ENCODE assay signal across 11 cellular contexts in genomic region chr1:201602413-201603265, GRCh38.
DNase-seq lines count a peak whose midpoint lies in the region; ATAC-seq, FAIRE-seq and TF ChIP-seq lines count a peak whose summit lies in the region.
"Had no signal": no experiment of that assay in that cellular context is flagged by ENCODE, and none has a peak within 500 bp of the region (broad histone marks: within the 10 kb centered on the region; RNA-seq: fewer than 3 reads in every experiment).

No MANE protein-coding gene starts in this region.

- in situ Hi-C loops in astrocyte of the cerebellum (cut with HindIII; ENCODE audit: low sequenced_read_pairs) = no loop called here

- H2AFZ ChIP-seq in hepatocyte (no peak overlapping the region), neural progenitor cell (replicated peaks) (no peak overlapping the region)

- H3K9me3 ChIP-seq in breast epithelium (no peaks in the 10 kb centered on the region), hepatocyte (ENCODE audit: low read depth) (no peaks in the 10 kb centered on the region), neural progenitor cell (ENCODE audit: low read depth) (no peaks in the 10 kb centered on the region)
- H3K9me3 ChIP-seq: esophagus muscularis mucosa had no signal

- H3K4me3 ChIP-seq in breast epithelium (no peak overlapping the region), astrocyte of the cerebellum (ENCODE audit: low read depth, low read length) (no peak overlapping the region), hepatocyte (no peak overlapping the region), neural progenitor cell (no peak overlapping the region)
- H3K4me3 ChIP-seq: esophagus muscularis mucosa had no signal

- no peak for TF ChIP-seq POLR2A in breast epithelium (IDR thresholded peaks at IDR 0.05)

- 73% methylated on average over 7 of the region's 7 CpGs for WGBS in hepatocyte (ENCODE audit: low lambda C conversion rate, missing lambda C conversion rate)

- H3K4me1 Mint-ChIP-seq in MCF 10A (ENCODE audit: insufficient read depth, unreplicated experiment) (peaks cover 37% of the 10 kb centered on the region), neural progenitor cell (peaks cover 3% of the 10 kb centered on the region)

- H3K4me1 ChIP-seq in breast epithelium = no peaks in the 10 kb centered on the region
- H3K4me1 ChIP-seq in hepatocyte (ENCODE audit: insufficient read depth) = peaks cover 12% of the 10 kb centered on the region
- no peaks in the 10 kb centered on the region for H3K4me1 ChIP-seq in neural progenitor cell

- H3K27ac ChIP-seq in breast epithelium (no peak overlapping the region), hepatocyte (peak overlapping the region; percentile 48), neural progenitor cell (no peak overlapping the region)

- no peaks in the 10 kb centered on the region for H3F3A ChIP-seq in neural progenitor cell (ENCODE audit: low read depth)

- H3K36me3 ChIP-seq in breast epithelium (no peaks in the 10 kb centered on the region), hepatocyte (replicated peaks; ENCODE audit: insufficient read depth, low read depth) (no peaks in the 10 kb centered on the region), neural progenitor cell (no peaks in the 10 kb centered on the region)
- H3K36me3 ChIP-seq: esophagus muscularis mucosa had no signal

- ATAC-seq in HG03378 (IDR thresholded peaks at IDR 0.05; ENCODE audit: unreplicated experiment) = no peak

- no peaks in the 10 kb centered on the region for H3K27me3 Mint-ChIP-seq in MCF 10A (ENCODE audit: insufficient read depth, unreplicated experiment)
- H3K27me3 Mint-ChIP-seq in neural progenitor cell (ENCODE audit: insufficient read depth, low read depth) = peaks cover 5% of the 10 kb centered on the region

- BruUV-seq in MCF 10A (replicated peaks; lab: Mats Ljungman, UMichigan) = no TSS peak

- H3K4me2 ChIP-seq in hepatocyte (no peak overlapping the region), neural progenitor cell (no peak overlapping the region)

- H4K20me1 ChIP-seq in hepatocyte (ENCODE audit: insufficient read depth, poor library complexity, severe bottlenecking) = no peaks in the 10 kb centered on the region
- peaks cover 4% of the 10 kb centered on the region for H4K20me1 ChIP-seq in neural progenitor cell (ENCODE audit: low read depth)

- H3K9me3 Mint-ChIP-seq in MCF 10A (ENCODE audit: unreplicated experiment) (no peaks in the 10 kb centered on the region), neural progenitor cell (no peaks in the 10 kb centered on the region)

- FAIRE-seq in urothelium cell line (lab: Jason Lieb, UNC) = peak; percentile 56

- H3K79me2 ChIP-seq in hepatocyte (no peaks in the 10 kb centered on the region), neural progenitor cell (ENCODE audit: low read depth) (no peaks in the 10 kb centered on the region)

- intact Hi-C loops in MCF 10A (cut with micrococcal nuclease) (no loop called here), breast epithelium (cut with DNase I; ENCODE audit: low total_unique reads) (no loop called here)

- H3K36me3 Mint-ChIP-seq in MCF 10A (ENCODE audit: insufficient read depth, unreplicated experiment) (peaks cover 4% of the 10 kb centered on the region), neural progenitor cell (no peaks in the 10 kb centered on the region)

- POLR2A ChIA-PET in MCF 10A (lab: Yijun Ruan, JAX) = interaction anchor here (0.6 to 2.0 kb wide), 9 partner anchors 10 to 410 kb away, joined by 3 to 6 read pairs (median 4); partner anchors contain the start of genes NAV1 and TIMM17A

- H3K27me3 ChIP-seq in breast epithelium (no peaks in the 10 kb centered on the region), hepatocyte (no peaks in the 10 kb centered on the region), neural progenitor cell (no peaks in the 10 kb centered on the region)
- H3K27me3 ChIP-seq: esophagus muscularis mucosa had no signal

- CTCF ChIA-PET in MCF 10A (lab: Yijun Ruan, JAX) = interaction anchor here (0.5 to 2.7 kb wide), 15 partner anchors 9 to 724 kb away, joined by 3 to 18 read pairs (median 4); no protein-coding TSS in a partner anchor

- H3K9me2 ChIP-seq in hepatocyte (replicated peaks; ENCODE audit: insufficient read depth) = no peaks in the 10 kb centered on the region

- DNase-seq in MCF 10A (ENCODE audit: unreplicated experiment) = peak; percentile 92
- DNase-seq in breast epithelium (ENCODE audit: low spot score in 2 of 2) = no peak
- DNase-seq in astrocyte of the cerebellum (ENCODE audit: low read depth) = peak; percentile 81
- DNase-seq in hepatocyte (ENCODE audit: low spot score) = peak; percentile 59
- DNase-seq in urothelium cell line (ENCODE audit: low spot score) = peak; percentile 88
- DNase-seq in neural progenitor cell (ENCODE audit: low spot score) = no peak
- DNase-seq in stimulated activated naive CD4-positive, alpha-beta T cell treated with Interleukin-2 at 50 U/mL for 16 hours (lab: John Stamatoyannopoulos, UW) = no peak
- DNase-seq: activated gamma-delta T cell treated with Interleukin-2 at 50 U/mL for 16 hours, AML-193 had no signal

- H3K4me3 Mint-ChIP-seq in MCF 10A (ENCODE audit: unreplicated experiment) (no peak overlapping the region), neural progenitor cell (no peak overlapping the region)

- TF ChIP-seq CTCF in MCF 10A (IDR thresholded peaks at IDR 0.05; ENCODE audit: unreplicated experiment) = no peak
- no peak for TF ChIP-seq CTCF in breast epithelium (IDR thresholded peaks at IDR 0.05)
- TF ChIP-seq CTCF in astrocyte of the cerebellum (IDR thresholded peaks at IDR 0.05; ENCODE audit: low read depth, low read length, missing control alignments) = no peak
- no peak for TF ChIP-seq CTCF in hepatocyte (IDR thresholded peaks at IDR 0.05; ENCODE audit: poor library complexity)
- TF ChIP-seq CTCF in neural progenitor cell (IDR thresholded peaks at IDR 0.05) = no peak

- no peak overlapping the region for H3K9ac ChIP-seq in neural progenitor cell

- H3K27ac Mint-ChIP-seq in MCF 10A (ENCODE audit: low read depth, unreplicated experiment) = no peak overlapping the region
- no peak overlapping the region for H3K27ac Mint-ChIP-seq in neural progenitor cell

Comparison
In these comparisons a context has a peak if more than half of its experiments do, and no peak if none do; other contexts are left out.
1. DNase-seq: peak in MCF 10A (single experiment), astrocyte of the cerebellum (single experiment), hepatocyte (single experiment) and urothelium cell line (single experiment); none in breast epithelium (0 of 2), neural progenitor cell (single experiment) and stimulated activated naive CD4-positive, alpha-beta T cell treated with Interleukin-2 at 50 U/mL for 16 hours (single experiment).